ENCODE assay signal across 9 cellular contexts in the genomic region with DNA sequence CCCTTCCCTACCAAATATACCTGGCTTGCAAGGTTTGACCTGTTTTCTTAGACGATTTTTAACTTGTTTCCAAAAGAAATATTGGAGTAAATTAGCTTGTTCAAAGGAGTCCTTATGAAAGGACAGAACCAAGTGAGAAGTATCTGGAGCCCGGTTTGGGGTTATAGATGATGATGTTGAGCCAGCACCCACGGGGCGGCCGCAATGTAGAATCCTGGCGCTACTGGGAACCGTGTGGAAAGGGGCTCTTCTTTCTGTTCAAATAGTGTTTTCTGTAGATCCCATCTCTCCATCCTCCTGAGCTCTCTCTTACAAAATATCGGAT. TPM values are rescaled to one million over a fixed set of nuclear protein-coding genes. Genes with fewer than 3 reads are reported as not detected.
A peak's percentile ranks its signal among the peaks of the same experiment; 100 is the strongest.
DNase-seq lines count a peak whose midpoint lies in the region; ATAC-seq and TF ChIP-seq lines count a peak whose summit lies in the region.
"Had no signal": no experiment of that assay in that cellular context is flagged by ENCODE, and none has a peak within 500 bp of the region (broad histone marks: within the 10 kb centered on the region; RNA-seq: fewer than 3 reads in every experiment).

No MANE protein-coding gene starts in this region.

- no peak for ATAC-seq in activated naive CD8-positive, alpha-beta T cell treated with anti-CD3 and anti-CD28 coated beads, Interleukin-2, amount 10 ng/mL, durations not matched to agents 7 days and 5 days (ENCODE audit: low read depth)
- ATAC-seq in left lung (no peak), thoracic aorta (ENCODE audit: insufficient number of reproducible peaks, low FRiP score, low read depth) (no peak), HG02981 (IDR thresholded peaks at IDR 0.05; ENCODE audit: unreplicated experiment) (no peak)

- peak overlapping the region; percentile 90 for H3K27ac Mint-ChIP-seq in T-helper 2 cell treated with Interferon-gamma antibody and Interleukin-4, amounts not matched to agents 5 μg/mL and 100 μg/mL, for 36 hours
- peak overlapping the region; percentile 97 for H3K27ac Mint-ChIP-seq in activated naive CD8-positive, alpha-beta T cell treated with anti-CD3 and anti-CD28 coated beads, Interleukin-2, amount 10 ng/mL, durations not matched to agents 7 days and 5 days

- peak overlapping the region; percentile 95 for H3K4me3 Mint-ChIP-seq in T-helper 2 cell treated with Interferon-gamma antibody and Interleukin-4, amounts not matched to agents 5 μg/mL and 100 μg/mL, for 36 hours
- peak overlapping the region; percentile 97 for H3K4me3 Mint-ChIP-seq in activated naive CD8-positive, alpha-beta T cell treated with anti-CD3 and anti-CD28 coated beads, Interleukin-2, amount 10 ng/mL, durations not matched to agents 7 days and 5 days

- peaks cover 3 to 29% of the 10 kb centered on the region in 2 donors for H3K4me1 ChIP-seq in left lung
- peaks cover 14 to 28% of the 10 kb centered on the region in 2 donors for H3K4me1 ChIP-seq in thoracic aorta (ENCODE audit: control insufficient read depth in 1 of 2, low read depth in 2 of 2)

- no peak for TF ChIP-seq CTCF in left lung (IDR thresholded peaks at IDR 0.05)
- TF ChIP-seq CTCF in thoracic aorta (IDR thresholded peaks at IDR 0.05), result no peak

- H3K9me3 ChIP-seq in left lung (no peaks in the 10 kb centered on the region), thoracic aorta (no peaks in the 10 kb centered on the region)

- H3K27ac ChIP-seq in left lung (peak overlapping the region; percentile 53 to 59), thoracic aorta (peak overlapping the region in 1 of 2 donors; percentile 31)

- POLR2A ChIA-PET in activated naive CD8-positive, alpha-beta T cell treated with anti-CD3 and anti-CD28 coated beads, Interleukin-2, amount 10 ng/mL, durations not matched to agents 7 days and 5 days (lab: Charles Lee), result interaction anchor here (0.7 to 1.7 kb wide), 6 partner anchors 9 to 113 kb away, joined by 3 to 7 read pairs (median 5); a partner anchor contains a TSS

- no peak for DNase-seq in T-helper 2 cell treated with Interferon-gamma antibody and Interleukin-4, amounts not matched to agents 5 μg/mL and 100 μg/mL, for 36 hours (ENCODE audit: low spot score)
- DNase-seq in T-helper 2 cell, result no peak
- DNase-seq in activated naive CD8-positive, alpha-beta T cell treated with anti-CD3 and anti-CD28 coated beads, Interleukin-2, amount 10 ng/mL, durations not matched to agents 7 days and 5 days, result no peak
- DNase-seq in left lung, result no peak
- no peak for DNase-seq in thoracic aorta (ENCODE audit: low spot score)
- no peak for DNase-seq in SW 1271 (lab: John Stamatoyannopoulos, UW)
- no peak for DNase-seq in HuH-7.5 (ENCODE audit: low spot score)

- H3K36me3 ChIP-seq in left lung, result peaks cover 0 to 28% of the 10 kb centered on the region in 2 donors
- peaks cover 11% of the 10 kb centered on the region for H3K36me3 ChIP-seq in thoracic aorta

- H3K27me3 ChIP-seq in left lung (no peaks in the 10 kb centered on the region), thoracic aorta (replicated peaks; ENCODE audit: insufficient read depth) (no peaks in the 10 kb centered on the region)

- intact Hi-C loops in left lung (cut with DNase I), result no loop called here

- peaks cover 41% of the 10 kb centered on the region for H3K4me1 Mint-ChIP-seq in T-helper 2 cell treated with Interferon-gamma antibody and Interleukin-4, amounts not matched to agents 5 μg/mL and 100 μg/mL, for 36 hours (ENCODE audit: low read depth)
- peaks cover 40% of the 10 kb centered on the region for H3K4me1 Mint-ChIP-seq in activated naive CD8-positive, alpha-beta T cell treated with anti-CD3 and anti-CD28 coated beads, Interleukin-2, amount 10 ng/mL, durations not matched to agents 7 days and 5 days

- no peaks in the 10 kb centered on the region for H3K9me3 Mint-ChIP-seq in T-helper 2 cell treated with Interferon-gamma antibody and Interleukin-4, amounts not matched to agents 5 μg/mL and 100 μg/mL, for 36 hours
- H3K9me3 Mint-ChIP-seq in activated naive CD8-positive, alpha-beta T cell treated with anti-CD3 and anti-CD28 coated beads, Interleukin-2, amount 10 ng/mL, durations not matched to agents 7 days and 5 days, result no peaks in the 10 kb centered on the region

- peak overlapping the region; percentile 57 to 69 for H3K4me3 ChIP-seq in left lung
- H3K4me3 ChIP-seq in thoracic aorta, result peak overlapping the region; percentile 90

- peaks cover 26% of the 10 kb centered on the region for H3K36me3 Mint-ChIP-seq in T-helper 2 cell treated with Interferon-gamma antibody and Interleukin-4, amounts not matched to agents 5 μg/mL and 100 μg/mL, for 36 hours (ENCODE audit: low read depth)
- peaks cover 25% of the 10 kb centered on the region for H3K36me3 Mint-ChIP-seq in activated naive CD8-positive, alpha-beta T cell treated with anti-CD3 and anti-CD28 coated beads, Interleukin-2, amount 10 ng/mL, durations not matched to agents 7 days and 5 days

- no peaks in the 10 kb centered on the region for H3K27me3 Mint-ChIP-seq in T-helper 2 cell treated with Interferon-gamma antibody and Interleukin-4, amounts not matched to agents 5 μg/mL and 100 μg/mL, for 36 hours (ENCODE audit: low read depth)
- peaks cover 3% of the 10 kb centered on the region for H3K27me3 Mint-ChIP-seq in activated naive CD8-positive, alpha-beta T cell treated with anti-CD3 and anti-CD28 coated beads, Interleukin-2, amount 10 ng/mL, durations not matched to agents 7 days and 5 days

RNA-seq across cellular contexts. Expression of a gene that starts 0.5 kb away (rescaled TPM):
- total RNA-seq in activated naive CD8-positive, alpha-beta T cell treated with anti-CD3 and anti-CD28 coated beads, Interleukin-2, amount 10 ng/mL, durations not matched to agents 7 days and 5 days, result 10 to 100 TPM; 57.2 to 58.8 TPM
- total RNA-seq in left lung (10 to 100 TPM; 17.5 to 27.6 TPM), thoracic aorta (10 to 100 TPM; 12.3 to 33.3 TPM)

RNA-seq across cellular contexts. Expression of a gene that starts 28.7 kb away (rescaled TPM):
- total RNA-seq in activated naive CD8-positive, alpha-beta T cell treated with anti-CD3 and anti-CD28 coated beads, Interleukin-2, amount 10 ng/mL, durations not matched to agents 7 days and 5 days, result under 1 TPM in 1 of 2 experiments, not detected in 1; 0.17 TPM
- total RNA-seq in left lung, result not detected
- total RNA-seq in thoracic aorta, result not detected
- total RNA-seq: myocyte had no signal
